ENCODE assay signal across 8 cellular contexts in the genomic region with DNA sequence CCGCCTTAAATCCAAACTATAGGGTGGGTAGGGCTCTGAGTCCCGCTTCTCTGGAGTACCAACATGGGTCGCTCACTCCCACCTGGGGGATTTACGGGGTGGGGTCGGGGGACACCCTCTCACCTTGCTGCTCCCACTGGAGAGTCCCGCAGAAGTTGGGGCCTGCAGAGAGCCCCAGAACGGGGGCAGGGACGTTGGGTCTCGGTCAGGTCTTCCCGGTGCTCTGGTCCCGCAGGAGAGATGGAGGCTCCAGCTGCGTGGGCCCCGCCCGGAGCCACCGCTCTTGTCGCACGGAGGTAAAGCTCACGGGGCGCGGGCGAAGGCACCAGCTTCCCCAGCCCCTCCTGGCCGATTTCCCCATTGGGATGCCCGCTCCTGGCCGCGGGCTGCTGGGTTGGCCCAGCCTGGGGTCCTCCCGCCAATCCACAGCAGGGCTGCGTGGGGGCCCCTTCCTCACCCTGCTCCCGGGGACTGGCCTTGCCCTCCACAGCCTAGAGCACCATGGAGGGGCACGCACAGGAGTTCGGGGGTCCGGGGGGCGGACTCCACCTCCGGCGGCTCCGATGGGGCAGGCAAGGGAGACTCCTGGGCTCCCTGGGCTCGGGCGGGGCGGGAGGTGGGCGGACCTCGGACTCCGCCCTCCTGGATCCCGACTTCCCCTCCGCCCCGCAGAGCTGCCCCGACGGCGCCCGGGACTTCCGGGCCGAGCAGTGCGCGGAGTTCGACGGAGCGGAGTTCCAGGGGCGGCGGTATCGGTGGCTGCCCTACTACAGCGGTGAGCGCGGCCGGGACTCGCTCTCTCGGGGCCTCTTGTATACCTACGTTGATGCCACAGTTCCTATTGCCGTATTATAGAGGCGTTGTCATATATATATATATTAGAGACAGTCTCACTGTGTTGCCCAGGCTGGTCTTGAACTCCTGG. TPM values are rescaled to one million over a fixed set of nuclear protein-coding genes. Genes with fewer than 3 reads are reported as not detected.
A peak's percentile ranks its signal among the peaks of the same experiment; 100 is the strongest.
DNase-seq lines count a peak whose midpoint lies in the region; ATAC-seq, FAIRE-seq and TF ChIP-seq lines count a peak whose summit lies in the region.

No MANE protein-coding gene starts in this region.

- H2AK5ac ChIP-seq in H1 (ENCODE audit: low read depth, low read length), result no peak overlapping the region

- H3K14ac ChIP-seq in H1 (ENCODE audit: insufficient read length), result no peak overlapping the region

- ATAC-seq in naive thymus-derived CD4-positive, alpha-beta T cell, result peak; percentile 83

- peaks cover 0 to 3% of the 10 kb centered on the region in 2 experiments for H4K20me1 ChIP-seq in H1 (replicated peaks in 1 of 2; ENCODE audit: control insufficient read depth in 1 of 2, insufficient read depth in 2 of 2, low read length in 2 of 2)

- H3K9ac ChIP-seq in H1 (replicated peaks in 1 of 4; ENCODE audit: extremely low read depth in 1 of 4, low read depth in 3 of 4, low read length in 3 of 4), result no peak overlapping the region

- H3K9me3 ChIP-seq in H1 (ENCODE audit: insufficient read depth in 2 of 2, low read depth in 1 of 2, low read length in 1 of 2), result no peaks in the 10 kb centered on the region
- no peaks in the 10 kb centered on the region for H3K9me3 ChIP-seq in naive thymus-derived CD4-positive, alpha-beta T cell (ENCODE audit: control insufficient read depth in 2 of 3, low read length in 3 of 3)
- H3K9me3 ChIP-seq in tibial artery, result no peaks in the 10 kb centered on the region

- H3K4me3 ChIP-seq in H1 (ENCODE audit: extremely low read depth in 1 of 4, insufficient read depth in 2 of 4, low read depth in 3 of 4, low read length in 4 of 4) (peak overlapping the region; percentile 44 to 58 (median 50)), tibial artery (peak overlapping the region; percentile 48 to 60)
- peak overlapping the region; percentile 48 for H3K4me3 ChIP-seq in naive thymus-derived CD4-positive, alpha-beta T cell (ENCODE audit: low read length)

- H3K9me3 Mint-ChIP-seq in naive thymus-derived CD4-positive, alpha-beta T cell, result peaks cover 0 to 2% (median 0%) of the 10 kb centered on the region in 11 donors

- TF ChIP-seq EP300 in H1 (IDR thresholded peaks at IDR 0.05; ENCODE audit: borderline replicate concordance in 1 of 2, low read depth in 2 of 2, low read length in 2 of 2), result no peak

- no peak for FAIRE-seq in H1 (lab: Jason Lieb, UNC)

- H4K5ac ChIP-seq in H1 (ENCODE audit: insufficient read length, low read depth, low read length), result no peak overlapping the region

- 33% methylated on average over 62 of the region's 67 CpGs; no CpG with 5 or more reads in 1 of the 2 experiments for WGBS in H1 (ENCODE audit: extremely low coverage in 1 of 2, insufficient coverage in 1 of 2, insufficient read length in 1 of 2, insufficient replicate concordance in 2 of 2, low coverage in 1 of 2, low lambda C conversion rate in 2 of 2, missing lambda C conversion rate in 1 of 2), 2 experiments

- peaks cover 0 to 4% (median 0%) of the 10 kb centered on the region in 5 donors for H3K36me3 Mint-ChIP-seq in naive thymus-derived CD4-positive, alpha-beta T cell

- H3K4me3 Mint-ChIP-seq in naive thymus-derived CD4-positive, alpha-beta T cell, result peak overlapping the region; percentile 65 to 85 (median 76)

- H3K36me3 ChIP-seq in H1 (ENCODE audit: control insufficient read depth in 2 of 4, insufficient read depth in 4 of 4, low read length in 3 of 4) (no peaks in the 10 kb centered on the region), tibial artery (peaks cover 0 to 2% (median 0%) of the 10 kb centered on the region in 3 donors)
- H3K36me3 ChIP-seq in naive thymus-derived CD4-positive, alpha-beta T cell (ENCODE audit: control insufficient read depth in 2 of 3, insufficient read depth in 3 of 3, low read length in 3 of 3), result no peaks in the 10 kb centered on the region

- H3K79me1 ChIP-seq in H1 (ENCODE audit: low read depth, low read length), result peaks cover 2% of the 10 kb centered on the region; the same call in 1 of the 2 replicates

- no peak overlapping the region for H3K4ac ChIP-seq in H1 (replicated peaks; ENCODE audit: insufficient read length, low read depth, low read length)

- H3K27ac Mint-ChIP-seq in naive thymus-derived CD4-positive, alpha-beta T cell, result peak overlapping the region in 1 of 9 donors; percentile 14

- H3K4me1 ChIP-seq in H1 (replicated peaks in 1 of 4; ENCODE audit: control insufficient read depth in 3 of 4, insufficient read depth in 4 of 4, low read length in 3 of 4) (peaks cover 0 to 12% (median 6%) of the 10 kb centered on the region in 4 experiments; a peak in 4 of 7 replicates), tibial artery (peaks cover 0 to 18% (median 9%) of the 10 kb centered on the region in 4 donors)
- H3K4me1 ChIP-seq in naive thymus-derived CD4-positive, alpha-beta T cell (ENCODE audit: control insufficient read depth in 2 of 2, insufficient read depth in 2 of 2, low read length in 2 of 2), result peaks cover 0 to 4% of the 10 kb centered on the region in 2 donors

- POLR2A ChIA-PET in H1 (lab: Charles Lee; ENCODE audit: partially characterized antibody), result interaction anchor here (0.6 to 1.4 kb wide), 8 partner anchors 10 to 184 kb away, joined by 3 to 4 read pairs (median 3); no protein-coding TSS in a partner anchor
- POLR2A ChIA-PET in naive thymus-derived CD4-positive, alpha-beta T cell (lab: Charles Lee), result no interaction called here

- H4K91ac ChIP-seq in H1 (replicated peaks; ENCODE audit: insufficient read length, low read length), result no peak overlapping the region

- no peak overlapping the region for H3K56ac ChIP-seq in H1 (replicated peaks; ENCODE audit: insufficient read length, low read depth, low read length)

- DNase-seq in SIG-M5 treated with dmso at 0.1 percent for 504 hours (lab: John Stamatoyannopoulos, UW; ENCODE audit: unreplicated experiment), result peak; percentile 46
- DNase-seq in SIG-M5 (lab: John Stamatoyannopoulos, UW), result no peak
- DNase-seq in HUDEP-2 (lab: John Stamatoyannopoulos, UW; ENCODE audit: unreplicated experiment in 76 of 76), result peak in 46 of 76 experiments; percentile 5 to 66 (median 34)
- DNase-seq in activated CD4-positive, alpha-beta T cell treated with anti-CD3 and anti-CD28 coated beads for 24 hours (ENCODE audit: low read depth in 2 of 2), result peak; percentile 7 to 25
- no peak for DNase-seq in H1 (ENCODE audit: low read depth in 1 of 2, low spot score in 2 of 2)
- peak in 8 of 9 donors; percentile 17 to 60 (median 32) for DNase-seq in naive thymus-derived CD4-positive, alpha-beta T cell
- peak in 1 of 2 donors; percentile 54 for DNase-seq in tibial artery
- no peak for DNase-seq in NCI-H345 (lab: John Stamatoyannopoulos, UW)

- no peak overlapping the region for H2AFZ ChIP-seq in H1 (ENCODE audit: low read length)

- H3K27me3 Mint-ChIP-seq in naive thymus-derived CD4-positive, alpha-beta T cell, result peaks cover 33 to 45% (median 38%) of the 10 kb centered on the region in 5 donors

- TF ChIP-seq CTCF in H1 (IDR thresholded peaks at IDR 0.05; ENCODE audit: control extremely low read depth in 1 of 3, insufficient read depth in 1 of 3, low read depth in 1 of 3, low read length in 3 of 3) (no peak), tibial artery (IDR thresholded peaks at IDR 0.05) (no peak)

- peak overlapping the region; percentile 96 for H4K8ac ChIP-seq in H1 (ENCODE audit: extremely low read depth, insufficient read depth, low read length)

- no peak overlapping the region for H2BK120ac ChIP-seq in H1 (replicated peaks; ENCODE audit: low read depth, low read length)

- TF ChIP-seq RAD21 in H1 (IDR thresholded peaks at IDR 0.05 in 1 of 2, conservative IDR thresholded peaks at IDR 0.05 in 1 of 2; ENCODE audit: low read depth in 2 of 2, low read length in 2 of 2), result no peak

- peaks cover 16 to 32% (median 21%) of the 10 kb centered on the region in 7 donors for H3K4me1 Mint-ChIP-seq in naive thymus-derived CD4-positive, alpha-beta T cell

- no peaks in the 10 kb centered on the region; the same call in 1 of the 2 replicates for H3K23me2 ChIP-seq in H1 (ENCODE audit: low read depth, low read length)

- no peak overlapping the region for H2BK5ac ChIP-seq in H1 (ENCODE audit: low read depth, low read length)

- H3K18ac ChIP-seq in H1 (ENCODE audit: extremely low read depth, low read length), result peak overlapping the region; percentile 71

- H3K4me2 ChIP-seq in H1 (ENCODE audit: insufficient read depth in 1 of 2, low read depth in 2 of 2, low read length in 2 of 2), result peak overlapping the region; percentile 61 to 76

- CTCF ChIA-PET in H1 (lab: Charles Lee; ENCODE audit: partially characterized antibody), result interaction anchor here (0.6 to 5.8 kb wide), 4 partner anchors 14 to 227 kb away, joined by 3 to 35 read pairs (median 3); no protein-coding TSS in a partner anchor
- CTCF ChIA-PET in naive thymus-derived CD4-positive, alpha-beta T cell (lab: Charles Lee), result no interaction called here

- no peak overlapping the region for H2BK15ac ChIP-seq in H1 (ENCODE audit: low read length)

- H2BK12ac ChIP-seq in H1 (ENCODE audit: low read depth, low read length), result no peak overlapping the region

- H3K27ac ChIP-seq in H1 (ENCODE audit: low read depth, low read length) (no peak overlapping the region), tibial artery (peak overlapping the region in 1 of 2 donors; percentile 32)
- no peak overlapping the region for H3K27ac ChIP-seq in naive thymus-derived CD4-positive, alpha-beta T cell (ENCODE audit: low read depth, low read length)

- H3K79me2 ChIP-seq in H1 (ENCODE audit: control insufficient read depth in 1 of 2, insufficient read depth in 2 of 2, low read length in 2 of 2), result peaks cover 0 to 7% of the 10 kb centered on the region in 2 experiments; a peak in 2 of 4 replicates

- intact Hi-C loops in naive thymus-derived CD4-positive, alpha-beta T cell (cut with micrococcal nuclease), result no loop called here
- intact Hi-C loops in tibial artery (cut with DNase I; ENCODE audit: low total_unique reads), result no loop called here

- H3K27me3 ChIP-seq in H1 (replicated peaks in 1 of 4; ENCODE audit: control insufficient read depth in 3 of 4, extremely low read depth in 1 of 4, insufficient read depth in 3 of 4, low read length in 3 of 4), result no peaks in the 10 kb centered on the region
- H3K27me3 ChIP-seq in naive thymus-derived CD4-positive, alpha-beta T cell (ENCODE audit: control insufficient read depth in 2 of 2, insufficient read depth in 2 of 2, low read length in 2 of 2), result no peaks in the 10 kb centered on the region
- H3K27me3 ChIP-seq in tibial artery, result peaks cover 0 to 35% of the 10 kb centered on the region in 2 donors

- H2BK20ac ChIP-seq in H1 (ENCODE audit: low read length), result no peak overlapping the region

- no peak overlapping the region for H3K23ac ChIP-seq in H1 (ENCODE audit: insufficient read length)

- TF ChIP-seq POLR2A in H1 (IDR thresholded peaks at IDR 0.05; ENCODE audit: control extremely low read depth in 1 of 2, low read depth in 2 of 2, low read length in 2 of 2), result no peak

RNA-seq across cellular contexts. Expression of a gene that starts 8.4 kb away (rescaled TPM):
- total RNA-seq in H1 (2021; fragmentation: NEBNext Ultra II Directional; extraction: Animal tissue kit (Norgen Biotek cat#: 25700)), result 14.8 and 15.9 TPM in 2 replicates
- 25.6 and 33.7 TPM in 2 replicates for polyA plus RNA-seq in H1 (2011; rRNA removed)
- polyA plus RNA-seq in H1 (2011; cell fraction: cytosol; rRNA removed), result 34.9 TPM
- 176 TPM for polyA plus RNA-seq in H1 (2011; cell fraction: nucleus; rRNA removed)
- polyA plus RNA-seq in H1 (2012, experiment 1 of 2), result 23.8 to 37.0 TPM (median 27.7 TPM) in 4 replicates
- polyA plus RNA-seq in H1 (2012, experiment 2 of 2), result 10.2 TPM
- 4.1 TPM for polyA plus RNA-seq in H1 (2013, experiment 1 of 2)
- polyA plus RNA-seq in H1 (2013, experiment 2 of 2), result 3.1 TPM
- 22.0 and 24.4 TPM in 2 replicates for polyA minus RNA-seq in H1 (2011; rRNA and poly(A)+ RNA removed)
- 22.1 TPM for polyA minus RNA-seq in H1 (2011; cell fraction: cytosol; rRNA and poly(A)+ RNA removed)
- 58.7 TPM for polyA minus RNA-seq in H1 (2011; cell fraction: nucleus; rRNA and poly(A)+ RNA removed)
- total RNA-seq in naive thymus-derived CD4-positive, alpha-beta T cell, result 1 to 10 TPM in 2 of 5 experiments, under 1 TPM in 3; 0.08 to 1.4 (median 0.41) TPM
- under 1 TPM; 0.44 to 0.48 TPM for polyA plus RNA-seq in naive thymus-derived CD4-positive, alpha-beta T cell

Comparison
In these comparisons a context has a peak if more than half of its experiments do, and no peak if none do; other contexts are left out.
1. DNase-seq: peak in SIG-M5 treated with dmso at 0.1 percent for 504 hours (single experiment), HUDEP-2 (46 of 76), activated CD4-positive, alpha-beta T cell treated with anti-CD3 and anti-CD28 coated beads for 24 hours (2 of 2) and naive thymus-derived CD4-positive, alpha-beta T cell (8 of 9); none in SIG-M5 (single experiment), H1 (0 of 2) and NCI-H345 (single experiment).
2. Peak in every context shown above with its lines, with median percentiles within 50 percentile points of each other: H3K4me3 ChIP-seq.